In genomic region chr1:74703386-74704182, GRCh38 we compare ENCODE assay signal across 26 cellular contexts. TPM values are rescaled to one million over a fixed set of nuclear protein-coding genes. Genes with fewer than 3 reads are reported as not detected.
"Had no signal": no experiment of that assay in that cellular context is flagged by ENCODE, and none has a peak within 500 bp of the region (broad histone marks: within the 10 kb centered on the region; RNA-seq: fewer than 3 reads in every experiment).

No MANE protein-coding gene starts in this region.

- H3K27ac Mint-ChIP-seq: neural progenitor cell; stimulated activated memory B cell treated with anti-CD40 and anti-IgM and Interleukin-4, amounts not matched to agents 10 μg/mL and 1 μg/mL and 100 μg/mL, for 72 hours had no signal

- H3K4me1 ChIP-seq: heart left ventricle, neural progenitor cell, parathyroid adenoma, psoas muscle, spleen had no signal

- H3K36me3 ChIP-seq: neural progenitor cell had no signal

- DNase-seq: cortex of kidney; dorsolateral prefrontal cortex; effector CD8-positive, alpha-beta T cell; foreskin melanocyte; heart left ventricle; hypothalamus; kidney glomerular epithelial cell; mammary epithelial cell; naive thymus-derived CD4-positive, alpha-beta T cell; nucleus accumbens; psoas muscle; retina; right lobe of liver; spleen; stimulated activated CD4-positive, alpha-beta T cell treated with anti-CD3 and anti-CD28 coated beads, Interleukin-15, amount 100 ng/mL, for 24 hours; stimulated activated CD4-positive, alpha-beta T cell treated with anti-CD3 and anti-CD28 coated beads, Interleukin-1b, Interleukin-23, amount 100 ng/mL, for 48 hours; stimulated activated CD4-positive, alpha-beta T cell treated with anti-CD3 and anti-CD28 coated beads, Interleukin-4, amount 100 ng/mL, for 24 hours; stomach; substantia nigra; trophoblast cell had no signal

- H3K4me3 Mint-ChIP-seq: naive thymus-derived CD4-positive, alpha-beta T cell; neural progenitor cell; stimulated activated memory B cell treated with anti-CD40 and anti-IgM and Interleukin-4, amounts not matched to agents 10 μg/mL and 1 μg/mL and 100 μg/mL, for 72 hours had no signal

- H3K27me3 ChIP-seq: dorsolateral prefrontal cortex, heart left ventricle, neural progenitor cell, right lobe of liver, spleen, stomach had no signal

- H3K9me3 Mint-ChIP-seq: naive thymus-derived CD4-positive, alpha-beta T cell; neural progenitor cell; stimulated activated memory B cell treated with anti-CD40 and anti-IgM and Interleukin-4, amounts not matched to agents 10 μg/mL and 1 μg/mL and 100 μg/mL, for 72 hours had no signal

- H2AFZ ChIP-seq: neural progenitor cell, parathyroid adenoma had no signal

- H3K4me3 ChIP-seq: dorsolateral prefrontal cortex, heart left ventricle, neural progenitor cell, psoas muscle, right lobe of liver, spleen, stomach, thoracic aorta had no signal

- ATAC-seq: heart left ventricle; naive thymus-derived CD4-positive, alpha-beta T cell; psoas muscle; right lobe of liver; stimulated activated memory B cell treated with anti-CD40 and anti-IgM and Interleukin-4, amounts not matched to agents 10 μg/mL and 1 μg/mL and 100 μg/mL, for 72 hours had no signal

- H3K79me2 ChIP-seq: parathyroid adenoma had no signal

- H3K9ac ChIP-seq: neural progenitor cell, parathyroid adenoma had no signal

- H3K27ac ChIP-seq: dorsolateral prefrontal cortex, heart left ventricle, neural progenitor cell, parathyroid adenoma, psoas muscle, right lobe of liver, spleen, stomach, thoracic aorta had no signal

- H3K4me2 ChIP-seq: neural progenitor cell had no signal

- H3K27me3 Mint-ChIP-seq: naive thymus-derived CD4-positive, alpha-beta T cell; stimulated activated memory B cell treated with anti-CD40 and anti-IgM and Interleukin-4, amounts not matched to agents 10 μg/mL and 1 μg/mL and 100 μg/mL, for 72 hours had no signal

- H3K9me3 ChIP-seq: heart left ventricle, psoas muscle, right lobe of liver, spleen, stomach, thoracic aorta had no signal

- H3K4me1 Mint-ChIP-seq: neural progenitor cell had no signal

RNA-seq across cellular contexts. Expression of gene ERICH3, which starts 30.0 kb away (rescaled TPM):
- total RNA-seq: lower leg skin; mammary epithelial cell; mesenteric fat pad; naive thymus-derived CD4-positive, alpha-beta T cell; thoracic aorta had no signal
- polyA plus RNA-seq: mammary epithelial cell; naive thymus-derived CD4-positive, alpha-beta T cell had no signal
